1 cellular context compared by ENCODE assay signal in the genomic region with DNA sequence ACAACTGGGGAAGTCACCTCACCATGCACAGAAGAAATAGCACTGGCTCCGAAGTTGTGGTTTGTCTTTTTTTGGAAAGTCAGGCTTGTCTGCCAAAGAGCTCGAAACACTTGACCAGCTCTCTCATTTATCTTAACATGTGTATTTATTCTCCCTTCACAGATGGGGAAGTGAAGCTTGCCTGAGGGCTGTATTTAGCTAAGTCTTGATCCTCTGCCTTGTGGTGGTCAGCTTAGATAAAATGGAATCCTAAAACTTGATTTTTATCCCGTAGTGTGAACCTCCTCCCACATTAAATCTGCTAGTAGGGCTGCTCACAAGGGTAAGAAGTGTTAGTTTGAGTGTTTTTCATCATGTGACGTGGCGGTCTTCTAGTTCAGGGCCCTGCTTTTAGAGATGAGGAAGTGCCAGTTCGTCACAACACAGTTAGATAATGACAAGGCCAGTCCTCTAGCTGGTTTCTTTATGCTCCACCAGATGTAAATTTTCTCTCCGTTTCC.
TF ChIP-seq lines count a peak whose summit lies in the region.

No MANE protein-coding gene starts in this region.

TF ChIP-seq in GM23338, 12 proteins besides CTCF, POLR2A, EP300 and RAD21 (continued from another document):
- TF ChIP-seq, protein P1, sequence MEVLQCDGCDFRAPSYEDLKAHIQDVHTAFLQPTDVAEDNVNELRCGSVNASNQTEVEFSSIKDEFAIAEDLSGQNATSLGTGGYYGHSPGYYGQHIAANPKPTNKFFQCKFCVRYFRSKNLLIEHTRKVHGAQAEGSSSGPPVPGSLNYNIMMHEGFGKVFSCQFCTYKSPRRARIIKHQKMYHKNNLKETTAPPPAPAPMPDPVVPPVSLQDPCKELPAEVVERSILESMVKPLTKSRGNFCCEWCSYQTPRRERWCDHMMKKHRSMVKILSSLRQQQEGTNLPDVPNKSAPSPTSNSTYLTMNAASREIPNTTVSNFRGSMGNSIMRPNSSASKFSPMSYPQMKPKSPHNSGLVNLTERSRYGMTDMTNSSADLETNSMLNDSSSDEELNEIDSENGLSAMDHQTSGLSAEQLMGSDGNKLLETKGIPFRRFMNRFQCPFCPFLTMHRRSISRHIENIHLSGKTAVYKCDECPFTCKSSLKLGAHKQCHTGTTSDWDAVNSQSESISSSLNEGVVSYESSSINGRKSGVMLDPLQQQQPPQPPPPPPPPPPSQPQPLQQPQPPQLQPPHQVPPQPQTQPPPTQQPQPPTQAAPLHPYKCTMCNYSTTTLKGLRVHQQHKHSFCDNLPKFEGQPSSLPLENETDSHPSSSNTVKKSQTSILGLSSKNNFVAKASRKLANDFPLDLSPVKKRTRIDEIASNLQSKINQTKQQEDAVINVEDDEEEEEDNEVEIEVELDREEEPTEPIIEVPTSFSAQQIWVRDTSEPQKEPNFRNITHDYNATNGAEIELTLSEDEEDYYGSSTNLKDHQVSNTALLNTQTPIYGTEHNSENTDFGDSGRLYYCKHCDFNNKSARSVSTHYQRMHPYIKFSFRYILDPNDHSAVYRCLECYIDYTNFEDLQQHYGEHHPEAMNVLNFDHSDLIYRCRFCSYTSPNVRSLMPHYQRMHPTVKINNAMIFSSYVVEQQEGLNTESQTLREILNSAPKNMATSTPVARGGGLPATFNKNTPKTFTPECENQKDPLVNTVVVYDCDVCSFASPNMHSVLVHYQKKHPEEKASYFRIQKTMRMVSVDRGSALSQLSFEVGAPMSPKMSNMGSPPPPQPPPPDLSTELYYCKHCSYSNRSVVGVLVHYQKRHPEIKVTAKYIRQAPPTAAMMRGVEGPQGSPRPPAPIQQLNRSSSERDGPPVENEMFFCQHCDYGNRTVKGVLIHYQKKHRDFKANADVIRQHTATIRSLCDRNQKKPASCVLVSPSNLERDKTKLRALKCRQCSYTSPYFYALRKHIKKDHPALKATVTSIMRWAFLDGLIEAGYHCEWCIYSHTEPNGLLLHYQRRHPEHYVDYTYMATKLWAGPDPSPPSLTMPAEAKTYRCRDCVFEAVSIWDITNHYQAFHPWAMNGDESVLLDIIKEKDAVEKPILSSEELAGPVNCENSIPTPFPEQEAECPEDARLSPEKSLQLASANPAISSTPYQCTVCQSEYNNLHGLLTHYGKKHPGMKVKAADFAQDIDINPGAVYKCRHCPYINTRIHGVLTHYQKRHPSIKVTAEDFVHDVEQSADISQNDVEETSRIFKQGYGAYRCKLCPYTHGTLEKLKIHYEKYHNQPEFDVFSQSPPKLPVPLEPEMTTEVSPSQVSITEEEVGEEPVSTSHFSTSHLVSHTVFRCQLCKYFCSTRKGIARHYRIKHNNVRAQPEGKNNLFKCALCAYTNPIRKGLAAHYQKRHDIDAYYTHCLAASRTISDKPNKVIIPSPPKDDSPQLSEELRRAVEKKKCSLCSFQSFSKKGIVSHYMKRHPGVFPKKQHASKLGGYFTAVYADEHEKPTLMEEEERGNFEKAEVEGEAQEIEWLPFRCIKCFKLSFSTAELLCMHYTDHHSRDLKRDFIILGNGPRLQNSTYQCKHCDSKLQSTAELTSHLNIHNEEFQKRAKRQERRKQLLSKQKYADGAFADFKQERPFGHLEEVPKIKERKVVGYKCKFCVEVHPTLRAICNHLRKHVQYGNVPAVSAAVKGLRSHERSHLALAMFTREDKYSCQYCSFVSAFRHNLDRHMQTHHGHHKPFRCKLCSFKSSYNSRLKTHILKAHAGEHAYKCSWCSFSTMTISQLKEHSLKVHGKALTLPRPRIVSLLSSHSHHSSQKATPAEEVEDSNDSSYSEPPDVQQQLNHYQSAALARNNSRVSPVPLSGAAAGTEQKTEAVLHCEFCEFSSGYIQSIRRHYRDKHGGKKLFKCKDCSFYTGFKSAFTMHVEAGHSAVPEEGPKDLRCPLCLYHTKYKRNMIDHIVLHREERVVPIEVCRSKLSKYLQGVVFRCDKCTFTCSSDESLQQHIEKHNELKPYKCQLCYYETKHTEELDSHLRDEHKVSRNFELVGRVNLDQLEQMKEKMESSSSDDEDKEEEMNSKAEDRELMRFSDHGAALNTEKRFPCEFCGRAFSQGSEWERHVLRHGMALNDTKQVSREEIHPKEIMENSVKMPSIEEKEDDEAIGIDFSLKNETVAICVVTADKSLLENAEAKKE (CRISPR knock-in tag; IDR thresholded peaks at IDR 0.05), result no peak
